In the genomic region with DNA sequence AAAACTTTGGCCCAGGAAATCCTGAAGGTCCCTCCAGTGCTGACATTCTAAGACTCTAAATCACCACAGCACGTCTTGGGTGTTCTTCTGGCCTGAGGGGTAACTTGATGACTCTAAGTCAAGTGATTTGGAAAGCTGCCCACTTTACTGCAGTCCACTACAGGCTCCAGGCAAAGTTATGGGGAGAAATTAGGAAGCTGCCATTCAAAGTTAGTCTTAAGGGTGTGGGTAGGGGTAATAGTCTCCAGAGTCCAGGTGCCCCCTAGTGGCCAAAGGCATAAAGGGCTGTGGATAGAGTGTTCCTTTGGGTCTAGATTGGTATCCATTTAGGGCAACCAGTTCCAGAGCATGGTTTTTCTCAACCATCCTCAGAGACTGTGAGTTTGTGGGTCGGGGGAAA, we compare ENCODE assay signal across 8 cellular contexts. TPM values are rescaled to one million over a fixed set of nuclear protein-coding genes. Genes with fewer than 3 reads are reported as not detected.
DNase-seq lines count a peak whose midpoint lies in the region; ATAC-seq and TF ChIP-seq lines count a peak whose summit lies in the region.

No MANE protein-coding gene starts in this region.

- H3K4me3 Mint-ChIP-seq in HFFc6, result peak overlapping the region; percentile 18; the same call in 1 of the 2 replicates

- H3K4me1 Mint-ChIP-seq in HFFc6 (ENCODE audit: low read depth), result peaks cover 14% of the 10 kb centered on the region

- H3K27me3 Mint-ChIP-seq in HFFc6 (ENCODE audit: insufficient read depth), result no peaks in the 10 kb centered on the region

- H3K36me3 Mint-ChIP-seq in HFFc6 (ENCODE audit: low read depth), result no peaks in the 10 kb centered on the region

- DNase-seq in GM10248 (ENCODE audit: extremely low spot score) (peak; percentile 58), HFFc6 (peak; percentile 86), NCI-H2227 treated with DMSO at 0.1 percent for 48 hours (lab: John Stamatoyannopoulos, UW) (peak; percentile 18), cerebellar cortex (ENCODE audit: low spot score) (peak; percentile 58), left kidney (ENCODE audit: low read depth, low spot score) (peak; percentile 73)
- DNase-seq in activated CD4-positive, CD25-positive, alpha-beta regulatory T cell treated with anti-CD3 and anti-CD28 coated beads, Interleukin-2, amount 50 U/mL, for 16 hours (ENCODE audit: low read depth, low spot score), result peak; percentile 26
- DNase-seq in stimulated activated CD4-positive, alpha-beta T cell treated with anti-CD3 and anti-CD28 coated beads, TNF-alpha, amount 100 ng/mL, for 1 hour (ENCODE audit: low read depth in 3 of 3, low spot score in 1 of 3), result peak; percentile 3 to 26 (median 12)

- TF ChIP-seq CTCF in GM10248 (IDR thresholded peaks at IDR 0.05; ENCODE audit: control extremely low read depth, extremely low read depth, low read depth, missing control alignments) (peak; percentile 70), HFFc6 (IDR thresholded peaks at IDR 0.05) (peak; percentile 84)

- H3K27ac Mint-ChIP-seq in HFFc6, result peak overlapping the region; percentile 30; the same call in 1 of the 2 replicates

- CTCF ChIA-PET in GM10248 (lab: Yijun Ruan, JAX), result interaction anchor here (1.8 kb wide), 1 partner anchor 178 kb away, joined by 4 read pairs; no protein-coding TSS in a partner anchor

- H3K9me3 Mint-ChIP-seq in HFFc6, result no peaks in the 10 kb centered on the region

- POLR2A ChIA-PET in GM10248 (lab: Yijun Ruan, JAX), result no interaction called here

- ATAC-seq in HG03469 (IDR thresholded peaks at IDR 0.05; ENCODE audit: unreplicated experiment), result no peak

RNA-seq across cellular contexts. Expression of a gene that starts 38.7 kb away (rescaled TPM):
- total RNA-seq in HFFc6 (2021; fragmentation: NEBNext Ultra II Directional; extraction: Animal tissue kit (Norgen Biotek cat#: 25700)), result 10 to 100 TPM; 40.4 to 68.5 (median 48.1) TPM

Comparison
In these comparisons a context has a peak if more than half of its experiments do, and no peak if none do; other contexts are left out.
1. DNase-seq: peak in every context shown above with its lines; median percentile 86 in HFFc6; 73 in left kidney; 58 in GM10248; 58 in cerebellar cortex; 26 in activated CD4-positive, CD25-positive, alpha-beta regulatory T cell treated with anti-CD3 and anti-CD28 coated beads, Interleukin-2, amount 50 U/mL, for 16 hours; 18 in NCI-H2227 treated with DMSO at 0.1 percent for 48 hours; 12 in stimulated activated CD4-positive, alpha-beta T cell treated with anti-CD3 and anti-CD28 coated beads, TNF-alpha, amount 100 ng/mL, for 1 hour.